Comparison of ENCODE assay signal across 9 cellular contexts in the genomic region with DNA sequence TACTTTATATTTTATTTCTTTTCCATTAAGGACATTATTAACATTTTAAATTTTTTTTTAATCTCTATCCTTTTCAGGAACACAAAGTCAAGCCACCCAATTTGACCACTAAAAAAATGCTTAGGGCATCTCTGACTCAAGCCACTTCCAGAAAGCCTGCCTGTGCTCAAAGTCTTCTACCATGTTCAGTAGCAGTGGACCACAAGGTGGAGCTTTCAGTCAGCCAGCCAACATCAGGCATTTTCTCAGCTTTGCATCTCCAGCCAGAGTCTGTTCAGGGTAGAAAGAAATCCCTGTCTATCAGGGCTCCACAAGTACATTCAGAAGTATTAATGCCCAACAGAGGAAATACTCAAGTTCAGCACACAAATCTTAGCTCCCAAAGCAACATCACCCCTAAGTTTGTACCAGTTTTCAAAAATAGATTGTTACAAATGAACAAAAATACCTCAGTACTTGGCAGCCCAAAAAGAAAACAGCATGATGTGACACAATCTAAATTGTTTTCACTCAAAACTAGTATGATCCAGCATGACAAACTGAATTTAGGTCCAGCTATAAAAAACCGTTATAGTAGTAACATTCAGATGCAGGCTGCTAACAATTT. TPM values are rescaled to one million over a fixed set of nuclear protein-coding genes. Genes with fewer than 3 reads are reported as not detected.
A peak's percentile ranks its signal among the peaks of the same experiment; 100 is the strongest.
DNase-seq lines count a peak whose midpoint lies in the region; ATAC-seq, FAIRE-seq and TF ChIP-seq lines count a peak whose summit lies in the region.
"Had no signal": no experiment of that assay in that cellular context is flagged by ENCODE, and none has a peak within 500 bp of the region (broad histone marks: within the 10 kb centered on the region; RNA-seq: fewer than 3 reads in every experiment).

No MANE protein-coding gene starts in this region.

- no peak overlapping the region for H3K27ac Mint-ChIP-seq in astrocyte (ENCODE audit: unreplicated experiment)
- H3K27ac Mint-ChIP-seq: activated naive CD8-positive, alpha-beta T cell had no signal

- H2AFZ ChIP-seq in Loucy (ENCODE audit: low read length) (no peak overlapping the region), astrocyte (ENCODE audit: low read depth, low read length) (no peak overlapping the region)

- peak; percentile 43 for FAIRE-seq in astrocyte (lab: Jason Lieb, UNC)

- H3K27me3 ChIP-seq in Loucy (ENCODE audit: insufficient read depth, low read length, poor library complexity, severe bottlenecking) (no peaks in the 10 kb centered on the region), astrocyte (ENCODE audit: insufficient read depth, low read length) (no peaks in the 10 kb centered on the region), right cardiac atrium (ENCODE audit: control insufficient read depth, insufficient read depth) (no peaks in the 10 kb centered on the region), gastrocnemius medialis (no peaks in the 10 kb centered on the region)

- H3K9ac ChIP-seq in Loucy (ENCODE audit: low read depth, low read length, poor library complexity, severe bottlenecking) (no peak overlapping the region), astrocyte (ENCODE audit: low read length) (no peak overlapping the region)

- H3K79me2 ChIP-seq in Loucy (ENCODE audit: insufficient read depth, low read length), result no peaks in the 10 kb centered on the region
- H3K79me2 ChIP-seq in astrocyte (ENCODE audit: insufficient read depth, low read length), result no peaks in the 10 kb centered on the region

- no peaks in the 10 kb centered on the region for H3K36me3 Mint-ChIP-seq in astrocyte (ENCODE audit: low read depth, unreplicated experiment)
- H3K36me3 Mint-ChIP-seq: activated naive CD8-positive, alpha-beta T cell had no signal

- peaks cover 7% of the 10 kb centered on the region for H3K4me1 Mint-ChIP-seq in astrocyte (ENCODE audit: low read depth, unreplicated experiment)

- intact Hi-C loops in right cardiac atrium (cut with DNase I), result loop anchor here (5.0 to 10.0 kb wide), 4 partner anchors 122 to 199 kb away; no protein-coding TSS in a partner anchor
- intact Hi-C loops in gastrocnemius medialis (cut with DNase I; ENCODE audit: low total_unique reads), result loop anchor here (5.0 kb wide), 3 partner anchors 124 to 199 kb away; a partner anchor contains a TSS

- H3F3A ChIP-seq in Loucy (ENCODE audit: low read depth), result no peaks in the 10 kb centered on the region

- TF ChIP-seq POLR2A in gastrocnemius medialis (IDR thresholded peaks at IDR 0.05), result no peak

- DNase-seq in DMS114 treated with DMSO at 0.1 percent for 48 hours (lab: John Stamatoyannopoulos, UW; ENCODE audit: unreplicated experiment) (peak; percentile 57), SK-MEL-5 (ENCODE audit: low read depth, low spot score) (peak; percentile 84), astrocyte (ENCODE audit: low read depth) (peak; percentile 41), right cardiac atrium (peak; percentile 54 to 64 (median 61)), gastrocnemius medialis (peak; percentile 21 to 24), OCI-M2 (lab: John Stamatoyannopoulos, UW; ENCODE audit: unreplicated experiment) (no peak)

- 47% methylated on average over 1 of the region's 1 CpG for WGBS in right cardiac atrium

- no peaks in the 10 kb centered on the region for H3K9me3 ChIP-seq in Loucy (ENCODE audit: insufficient read depth, low read depth, low read length)
- no peaks in the 10 kb centered on the region for H3K9me3 ChIP-seq in astrocyte (ENCODE audit: insufficient read depth, low read depth, low read length)
- H3K9me3 ChIP-seq in right cardiac atrium (ENCODE audit: control insufficient read depth, low read length), result no peaks in the 10 kb centered on the region
- no peaks in the 10 kb centered on the region for H3K9me3 ChIP-seq in gastrocnemius medialis

- no peaks in the 10 kb centered on the region for H3K9me3 Mint-ChIP-seq in astrocyte (ENCODE audit: unreplicated experiment)

- H4K20me1 ChIP-seq in Loucy (ENCODE audit: insufficient read depth, low read length, poor library complexity, severe bottlenecking) (no peaks in the 10 kb centered on the region), astrocyte (ENCODE audit: insufficient read depth, low read length) (no peaks in the 10 kb centered on the region)

- H3K27ac ChIP-seq in astrocyte (ENCODE audit: low read depth, low read length), result no peak overlapping the region
- H3K27ac ChIP-seq in right cardiac atrium (ENCODE audit: low read length), result no peak overlapping the region
- no peak overlapping the region for H3K27ac ChIP-seq in gastrocnemius medialis

- peak; percentile 62 for ATAC-seq in GM21447 (IDR thresholded peaks at IDR 0.05; ENCODE audit: unreplicated experiment)
- peak; percentile 90 to 91 for ATAC-seq in right cardiac atrium
- ATAC-seq in gastrocnemius medialis, result peak in 1 of 2 donors; percentile 70

- H3K4me1 ChIP-seq in Loucy (ENCODE audit: insufficient read depth, low read length, poor library complexity, severe bottlenecking), result no peaks in the 10 kb centered on the region
- H3K4me1 ChIP-seq in astrocyte (ENCODE audit: insufficient read depth, low read length), result peaks cover 3% of the 10 kb centered on the region
- H3K4me1 ChIP-seq in right cardiac atrium (ENCODE audit: control insufficient read depth, insufficient read depth, low read length), result no peaks in the 10 kb centered on the region
- H3K4me1 ChIP-seq in gastrocnemius medialis, result no peaks in the 10 kb centered on the region

- H3K36me3 ChIP-seq in Loucy (ENCODE audit: insufficient read depth, low read length) (no peaks in the 10 kb centered on the region), astrocyte (ENCODE audit: insufficient read depth, low read length) (no peaks in the 10 kb centered on the region), gastrocnemius medialis (no peaks in the 10 kb centered on the region)

- H3K4me2 ChIP-seq in Loucy (ENCODE audit: low read depth, low read length, poor library complexity, severe bottlenecking), result no peak overlapping the region
- H3K4me2 ChIP-seq in astrocyte (ENCODE audit: low read length), result no peak overlapping the region

- TF ChIP-seq CTCF in Loucy (conservative IDR thresholded peaks at IDR 0.05; ENCODE audit: low read length) (peak; percentile 73), astrocyte (IDR thresholded peaks at IDR 0.05; ENCODE audit: insufficient read depth, low read depth, low read length) (peak; percentile 70), gastrocnemius medialis (IDR thresholded peaks at IDR 0.05 in 4 of 5, conservative IDR thresholded peaks at IDR 0.05 in 1 of 5) (peak; percentile 12 to 60 (median 48))

- no peaks in the 10 kb centered on the region for H3K27me3 Mint-ChIP-seq in astrocyte (ENCODE audit: low read depth, unreplicated experiment)
- H3K27me3 Mint-ChIP-seq: activated naive CD8-positive, alpha-beta T cell had no signal

- in situ Hi-C loops in SK-MEL-5 (cut with HindIII; ENCODE audit: low pct_unique_long_range_greater_than_20kb, low sequenced_read_pairs), result no loop called here
- in situ Hi-C loops in gastrocnemius medialis (cut with MboI; ENCODE audit: low sequenced_read_pairs in 4 of 4), result loop anchor here (5.0 to 10.0 kb wide), 4 partner anchors 122 to 202 kb away; a partner anchor contains a TSS

- H3K4me3 Mint-ChIP-seq in astrocyte (ENCODE audit: unreplicated experiment), result no peak overlapping the region
- H3K4me3 Mint-ChIP-seq: activated naive CD8-positive, alpha-beta T cell had no signal

- H3K4me3 ChIP-seq in Loucy (ENCODE audit: low read length, poor library complexity, severe bottlenecking) (no peak overlapping the region), astrocyte (ENCODE audit: insufficient read depth, low read depth, low read length) (no peak overlapping the region), right cardiac atrium (ENCODE audit: low read length) (no peak overlapping the region), gastrocnemius medialis (no peak overlapping the region)

- H3K9me2 ChIP-seq in Loucy (replicated peaks; ENCODE audit: low read depth, low read length), result no peaks in the 10 kb centered on the region

RNA-seq across cellular contexts. Expression of a gene that starts 37.6 kb away (rescaled TPM):
- not detected in 2 replicates for total RNA-seq in SK-MEL-5 (2014; rRNA removed; shearing (Covaris generic))
- not detected in 2 replicates for polyA plus RNA-seq in SK-MEL-5 (2015; cell fraction: cytosol; rRNA removed)
- polyA plus RNA-seq in SK-MEL-5 (2015; cell fraction: nucleus; rRNA removed), result not detected in 2 replicates
- total RNA-seq in astrocyte, result not detected in 2 replicates
- not detected for total RNA-seq in right cardiac atrium
- not detected for polyA plus RNA-seq in right cardiac atrium
- total RNA-seq in gastrocnemius medialis, result not detected
